ENCODE assay signal across 1 cellular context in genomic region chr4:76235915-76236314, GRCh38.
TF ChIP-seq lines count a peak whose summit lies in the region.

No MANE protein-coding gene starts in this region.

TF ChIP-seq in GM23338, 12 proteins besides CTCF, POLR2A, EP300 and RAD21 (continued from another document):
- TF ChIP-seq ZNF462 (CRISPR knock-in tag; IDR thresholded peaks at IDR 0.05): no peak
- TF ChIP-seq POLR2AphosphoS5 (IDR thresholded peaks at IDR 0.05; ENCODE audit: low read depth): no peak
- TF ChIP-seq STAT1 (IDR thresholded peaks at IDR 0.05; ENCODE audit: unreplicated experiment): no peak
- TF ChIP-seq EZH2 (IDR thresholded peaks at IDR 0.05; ENCODE audit: low read depth, unreplicated experiment): no peak
- TF ChIP-seq EZH2phosphoT487 (IDR thresholded peaks at IDR 0.05; ENCODE audit: unreplicated experiment): no peak
- TF ChIP-seq REST (IDR thresholded peaks at IDR 0.05; ENCODE audit: unreplicated experiment): no peak
- no peak for TF ChIP-seq JUNB (IDR thresholded peaks at IDR 0.05; ENCODE audit: unreplicated experiment)
- no peak for TF ChIP-seq ZNF331 (CRISPR knock-in tag; IDR thresholded peaks at IDR 0.05; ENCODE audit: low read depth)
